11 cellular contexts compared by ENCODE assay signal in the genomic region with DNA sequence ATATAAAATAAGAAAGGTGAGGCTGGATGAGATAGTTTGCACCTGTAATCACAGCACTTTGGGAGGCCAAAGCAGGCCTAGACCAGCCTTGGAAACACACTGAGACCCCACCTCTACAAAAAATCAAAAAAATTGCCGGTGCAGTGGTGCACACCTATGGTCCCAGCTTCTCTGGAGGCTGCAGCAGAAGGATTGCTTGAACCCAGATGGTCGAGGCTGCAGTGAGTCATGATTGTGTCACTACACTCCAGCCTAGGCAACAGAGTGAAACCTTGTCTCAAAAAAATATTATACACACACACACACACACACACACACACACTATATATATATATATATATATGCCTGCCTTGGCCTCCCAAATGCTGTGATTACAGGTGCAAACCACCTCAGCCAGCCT. TPM values are rescaled to one million over a fixed set of nuclear protein-coding genes. Genes with fewer than 3 reads are reported as not detected.
DNase-seq lines count a peak whose midpoint lies in the region; ATAC-seq and TF ChIP-seq lines count a peak whose summit lies in the region.
"Had no signal": no experiment of that assay in that cellular context is flagged by ENCODE, and none has a peak within 500 bp of the region (broad histone marks: within the 10 kb centered on the region; RNA-seq: fewer than 3 reads in every experiment).

No MANE protein-coding gene starts in this region.

- intact Hi-C loops in activated CD8-positive, alpha-beta T cell treated with anti-CD3 and anti-CD28 coated beads for 36 hours (cut with micrococcal nuclease), result no loop called here

- H3K4me3 Mint-ChIP-seq in activated CD8-positive, alpha-beta T cell treated with anti-CD3 and anti-CD28 coated beads for 36 hours, result no peak overlapping the region
- no peak overlapping the region for H3K4me3 Mint-ChIP-seq in activated CD8-positive, alpha-beta T cell treated with anti-CD3 and anti-CD28 coated beads, Interleukin-2, amount 10 ng/mL, durations not matched to agents 7 days and 5 days
- H3K4me3 Mint-ChIP-seq in stimulated activated naive CD8-positive, alpha-beta T cell treated with anti-CD3 and anti-CD28 coated beads, Interleukin-15, amount 100 ng/mL, for 72 hours, result no peak overlapping the region
- H3K4me3 Mint-ChIP-seq in nephron progenitor cell, result no peak overlapping the region

- TF ChIP-seq CTCF in activated CD8-positive, alpha-beta T cell treated with anti-CD3 and anti-CD28 coated beads for 36 hours (IDR thresholded peaks at IDR 0.05), result no peak
- TF ChIP-seq CTCF in fibroblast of pulmonary artery (IDR thresholded peaks at IDR 0.05; ENCODE audit: low read length, missing control alignments) (no peak), nephron progenitor cell (IDR thresholded peaks at IDR 0.05) (no peak)

- peak; percentile 42 for ATAC-seq in activated CD8-positive, alpha-beta T cell treated with anti-CD3 and anti-CD28 coated beads for 36 hours
- ATAC-seq in activated CD8-positive, alpha-beta T cell treated with anti-CD3 and anti-CD28 coated beads, Interleukin-2, amount 10 ng/mL, durations not matched to agents 7 days and 5 days, result no peak
- ATAC-seq in stimulated activated naive CD8-positive, alpha-beta T cell treated with anti-CD3 and anti-CD28 coated beads, Interleukin-15, amount 100 ng/mL, for 72 hours, result peak; percentile 26

- H3K27ac Mint-ChIP-seq in activated CD8-positive, alpha-beta T cell treated with anti-CD3 and anti-CD28 coated beads for 36 hours, result no peak overlapping the region
- H3K27ac Mint-ChIP-seq in activated CD8-positive, alpha-beta T cell treated with anti-CD3 and anti-CD28 coated beads, Interleukin-2, amount 10 ng/mL, durations not matched to agents 7 days and 5 days, result no peak overlapping the region
- H3K27ac Mint-ChIP-seq in stimulated activated naive CD8-positive, alpha-beta T cell treated with anti-CD3 and anti-CD28 coated beads, Interleukin-15, amount 100 ng/mL, for 72 hours, result no peak overlapping the region
- no peak overlapping the region for H3K27ac Mint-ChIP-seq in nephron progenitor cell

- no peaks in the 10 kb centered on the region for H3K27me3 Mint-ChIP-seq in activated CD8-positive, alpha-beta T cell treated with anti-CD3 and anti-CD28 coated beads for 36 hours
- H3K27me3 Mint-ChIP-seq in activated CD8-positive, alpha-beta T cell treated with anti-CD3 and anti-CD28 coated beads, Interleukin-2, amount 10 ng/mL, durations not matched to agents 7 days and 5 days (ENCODE audit: low read depth), result no peaks in the 10 kb centered on the region
- no peaks in the 10 kb centered on the region for H3K27me3 Mint-ChIP-seq in stimulated activated naive CD8-positive, alpha-beta T cell treated with anti-CD3 and anti-CD28 coated beads, Interleukin-15, amount 100 ng/mL, for 72 hours
- peaks cover 15% of the 10 kb centered on the region for H3K27me3 Mint-ChIP-seq in nephron progenitor cell (ENCODE audit: low read depth, poor library complexity)

- DNase-seq in activated CD8-positive, alpha-beta T cell treated with anti-CD3 and anti-CD28 coated beads for 36 hours, result peak; percentile 33
- no peak for DNase-seq in activated CD8-positive, alpha-beta T cell treated with anti-CD3 and anti-CD28 coated beads, Interleukin-2, amount 10 ng/mL, durations not matched to agents 7 days and 5 days
- peak; percentile 68 for DNase-seq in RKO (ENCODE audit: low spot score)
- peak; percentile 17 for DNase-seq in fibroblast of pulmonary artery (ENCODE audit: low read depth)
- no peak for DNase-seq in stimulated activated naive CD8-positive, alpha-beta T cell treated with anti-CD3 and anti-CD28 coated beads, Interleukin-15, amount 100 ng/mL, for 72 hours
- DNase-seq in nephron progenitor cell, result no peak
- DNase-seq in NCI-H146 (lab: John Stamatoyannopoulos, UW), result no peak
- DNase-seq in stimulated activated CD4-positive, alpha-beta T cell treated with anti-CD3 and anti-CD28 coated beads, Interleukin-4, amount 100 ng/mL, for 4 hours, result no peak
- DNase-seq: GOT3, hippocampal formation had no signal

- H3K36me3 Mint-ChIP-seq in activated CD8-positive, alpha-beta T cell treated with anti-CD3 and anti-CD28 coated beads for 36 hours (ENCODE audit: low read depth), result peaks cover 20% of the 10 kb centered on the region
- H3K36me3 Mint-ChIP-seq in activated CD8-positive, alpha-beta T cell treated with anti-CD3 and anti-CD28 coated beads, Interleukin-2, amount 10 ng/mL, durations not matched to agents 7 days and 5 days (ENCODE audit: low read depth), result peaks cover 31% of the 10 kb centered on the region
- H3K36me3 Mint-ChIP-seq in nephron progenitor cell (ENCODE audit: low read depth), result peaks cover 14% of the 10 kb centered on the region

- peak overlapping the region; percentile 70 for H3K4me3 ChIP-seq in fibroblast of pulmonary artery (replicated peaks; ENCODE audit: low read depth, low read length)

- H3K9me3 Mint-ChIP-seq in activated CD8-positive, alpha-beta T cell treated with anti-CD3 and anti-CD28 coated beads for 36 hours, result no peaks in the 10 kb centered on the region
- H3K9me3 Mint-ChIP-seq in activated CD8-positive, alpha-beta T cell treated with anti-CD3 and anti-CD28 coated beads, Interleukin-2, amount 10 ng/mL, durations not matched to agents 7 days and 5 days (ENCODE audit: insufficient read depth), result no peaks in the 10 kb centered on the region
- no peaks in the 10 kb centered on the region for H3K9me3 Mint-ChIP-seq in stimulated activated naive CD8-positive, alpha-beta T cell treated with anti-CD3 and anti-CD28 coated beads, Interleukin-15, amount 100 ng/mL, for 72 hours
- H3K9me3 Mint-ChIP-seq in nephron progenitor cell, result no peaks in the 10 kb centered on the region
- H3K9me3 Mint-ChIP-seq: nephron had no signal

- peaks cover 33% of the 10 kb centered on the region for H3K4me1 Mint-ChIP-seq in activated CD8-positive, alpha-beta T cell treated with anti-CD3 and anti-CD28 coated beads for 36 hours (ENCODE audit: low read depth)
- H3K4me1 Mint-ChIP-seq in activated CD8-positive, alpha-beta T cell treated with anti-CD3 and anti-CD28 coated beads, Interleukin-2, amount 10 ng/mL, durations not matched to agents 7 days and 5 days (ENCODE audit: low read depth), result peaks cover 26% of the 10 kb centered on the region
- H3K4me1 Mint-ChIP-seq in stimulated activated naive CD8-positive, alpha-beta T cell treated with anti-CD3 and anti-CD28 coated beads, Interleukin-15, amount 100 ng/mL, for 72 hours, result peaks cover 36% of the 10 kb centered on the region
- peaks cover 38% of the 10 kb centered on the region for H3K4me1 Mint-ChIP-seq in nephron progenitor cell

- POLR2A ChIA-PET in activated CD8-positive, alpha-beta T cell treated with anti-CD3 and anti-CD28 coated beads for 36 hours (lab: Charles Lee), result interaction anchor here (1.7 kb wide), 1 partner anchor 28 kb away, joined by 6 read pairs; no protein-coding TSS in a partner anchor
- POLR2A ChIA-PET in activated CD8-positive, alpha-beta T cell treated with anti-CD3 and anti-CD28 coated beads, Interleukin-2, amount 10 ng/mL, durations not matched to agents 7 days and 5 days (lab: Charles Lee), result interaction anchor here (0.7 to 1.7 kb wide), 3 partner anchors 14 to 37 kb away, joined by 3 to 5 read pairs (median 5); no protein-coding TSS in a partner anchor

- CTCF ChIA-PET in activated CD8-positive, alpha-beta T cell treated with anti-CD3 and anti-CD28 coated beads for 36 hours (lab: Charles Lee), result interaction anchor here (0.8 to 0.9 kb wide), 2 partner anchors 27 to 65 kb away, joined by 3 read pairs; no protein-coding TSS in a partner anchor
- CTCF ChIA-PET in activated CD8-positive, alpha-beta T cell treated with anti-CD3 and anti-CD28 coated beads, Interleukin-2, amount 10 ng/mL, durations not matched to agents 7 days and 5 days (lab: Charles Lee), result no interaction called here

RNA-seq across cellular contexts. Expression of a gene that starts 1.3 kb away (rescaled TPM):
- total RNA-seq in activated CD8-positive, alpha-beta T cell treated with anti-CD3 and anti-CD28 coated beads for 36 hours, result 1 to 10 TPM; 2.2 to 2.6 TPM
- 1 to 10 TPM; 4.2 to 4.3 TPM for total RNA-seq in activated CD8-positive, alpha-beta T cell treated with anti-CD3 and anti-CD28 coated beads, Interleukin-2, amount 10 ng/mL, durations not matched to agents 7 days and 5 days

RNA-seq across cellular contexts. Expression of a gene that starts 36.0 kb away (rescaled TPM):
- total RNA-seq in activated CD8-positive, alpha-beta T cell treated with anti-CD3 and anti-CD28 coated beads for 36 hours, result 10 to 100 TPM; 29.3 to 30.1 TPM
- 10 to 100 TPM; 37.1 to 38.4 TPM for total RNA-seq in activated CD8-positive, alpha-beta T cell treated with anti-CD3 and anti-CD28 coated beads, Interleukin-2, amount 10 ng/mL, durations not matched to agents 7 days and 5 days

Comparison
In these comparisons a context has a peak if more than half of its experiments do, and no peak if none do; other contexts are left out.
1. DNase-seq: peak in activated CD8-positive, alpha-beta T cell treated with anti-CD3 and anti-CD28 coated beads for 36 hours (single experiment), RKO (single experiment) and fibroblast of pulmonary artery (single experiment); none in activated CD8-positive, alpha-beta T cell treated with anti-CD3 and anti-CD28 coated beads, Interleukin-2, amount 10 ng/mL, durations not matched to agents 7 days and 5 days (single experiment), stimulated activated naive CD8-positive, alpha-beta T cell treated with anti-CD3 and anti-CD28 coated beads, Interleukin-15, amount 100 ng/mL, for 72 hours (0 of 2), nephron progenitor cell (single experiment), NCI-H146 (single experiment) and stimulated activated CD4-positive, alpha-beta T cell treated with anti-CD3 and anti-CD28 coated beads, Interleukin-4, amount 100 ng/mL, for 4 hours (0 of 2).